Comparison of ENCODE assay signal across 28 cellular contexts in genomic region chr2:163594572-163594971, GRCh38.
"Had no signal": no experiment of that assay in that cellular context is flagged by ENCODE, and none has a peak within 500 bp of the region (broad histone marks: within the 10 kb centered on the region; RNA-seq: fewer than 3 reads in every experiment).

No MANE protein-coding gene starts in this region.

- H3K27me3 Mint-ChIP-seq: activated CD8-positive, alpha-beta T cell treated with anti-CD3 and anti-CD28 coated beads for 36 hours; activated T-helper 17 cell treated with anti-CD3 and anti-CD28 coated beads, Interleukin-2, amount 50 U/mL, for 72 hours; stimulated activated memory B cell treated with anti-CD40 and anti-IgM and Interleukin-4, amounts not matched to agents 10 μg/mL and 1 μg/mL and 100 μg/mL, for 72 hours; stimulated activated naive CD8-positive, alpha-beta T cell treated with anti-CD3 and anti-CD28 coated beads, Interleukin-15, amount 100 ng/mL, for 72 hours had no signal

- H3K27ac ChIP-seq: coronary artery, esophagus muscularis mucosa, foreskin keratinocyte, heart left ventricle, left lung, lower lobe of right lung, right atrium auricular region, thyroid gland, upper lobe of left lung, vagina had no signal

- H3K36me3 Mint-ChIP-seq: activated naive CD4-positive, alpha-beta T cell treated with anti-CD3 and anti-CD28 coated beads, Interleukin-2, amount 50 U/mL, for 72 hours; natural killer cell; stimulated activated memory B cell treated with anti-CD40 and anti-IgM and Interleukin-4, amounts not matched to agents 10 μg/mL and 1 μg/mL and 100 μg/mL, for 72 hours had no signal

- H3K4me1 ChIP-seq: heart left ventricle, left lung, lower lobe of right lung, right atrium auricular region, thyroid gland, upper lobe of left lung, vagina had no signal

- H3K27me3 ChIP-seq: esophagus muscularis mucosa, foreskin keratinocyte, heart left ventricle, left lung, right atrium auricular region, thyroid gland, upper lobe of left lung, vagina had no signal

- H3K4me1 Mint-ChIP-seq: activated T-helper 17 cell treated with anti-CD3 and anti-CD28 coated beads, Interleukin-2, amount 50 U/mL, for 72 hours; natural killer cell; stimulated activated memory B cell treated with anti-CD40 and anti-IgM and Interleukin-4, amounts not matched to agents 10 μg/mL and 1 μg/mL and 100 μg/mL, for 72 hours; stimulated activated naive CD8-positive, alpha-beta T cell treated with anti-CD3 and anti-CD28 coated beads, Interleukin-15, amount 100 ng/mL, for 72 hours had no signal

- DNase-seq: activated CD4-positive, alpha-beta T cell treated with anti-CD3 and anti-CD28 coated beads for 1 hour; activated CD4-positive, alpha-beta T cell treated with anti-CD3 and anti-CD28 coated beads, Interleukin-2, amount 50 U/mL, for 1 hour; activated CD8-positive, alpha-beta T cell treated with anti-CD3 and anti-CD28 coated beads for 36 hours; activated T-cell treated with anti-CD3 and anti-CD28 coated beads, Interleukin-2, amount 50 U/mL, for 4 hours; anterior cingulate cortex; foreskin keratinocyte; heart left ventricle; hypothalamus; left lung; lower lobe of right lung; mesendoderm; natural killer cell; stimulated activated CD4-positive, alpha-beta T cell treated with anti-CD3 and anti-CD28 coated beads, Interleukin-1b, Interleukin-23, amount 100 ng/mL, for 48 hours; stimulated activated CD4-positive, alpha-beta T cell treated with anti-CD3 and anti-CD28 coated beads, Interleukin-4, amount 100 ng/mL, for 4 hours; stimulated activated CD8-positive, alpha-beta memory T cell treated with anti-CD3 and anti-CD28 coated beads, Interleukin-4, amount 100 ng/mL, for 48 hours; stimulated activated naive CD8-positive, alpha-beta T cell treated with anti-CD3 and anti-CD28 coated beads, Interleukin-15, amount 100 ng/mL, for 72 hours; substantia nigra; T-helper 2 cell; thyroid gland; upper lobe of left lung had no signal

- H3K9me3 ChIP-seq: esophagus muscularis mucosa, heart left ventricle, left lung, lower lobe of right lung, right atrium auricular region, thyroid gland, upper lobe of left lung, vagina had no signal

- H3K27ac Mint-ChIP-seq: activated CD8-positive, alpha-beta T cell treated with anti-CD3 and anti-CD28 coated beads for 36 hours; activated naive CD4-positive, alpha-beta T cell treated with anti-CD3 and anti-CD28 coated beads, Interleukin-2, amount 50 U/mL, for 72 hours; activated T-helper 17 cell treated with anti-CD3 and anti-CD28 coated beads, Interleukin-2, amount 50 U/mL, for 72 hours; natural killer cell; stimulated activated memory B cell treated with anti-CD40 and anti-IgM and Interleukin-4, amounts not matched to agents 10 μg/mL and 1 μg/mL and 100 μg/mL, for 72 hours; stimulated activated naive CD8-positive, alpha-beta T cell treated with anti-CD3 and anti-CD28 coated beads, Interleukin-15, amount 100 ng/mL, for 72 hours had no signal

- H3K36me3 ChIP-seq: esophagus muscularis mucosa, heart left ventricle, left lung, lower lobe of right lung, right atrium auricular region, thyroid gland, upper lobe of left lung, vagina had no signal

- H3K4me2 ChIP-seq: smooth muscle cell had no signal

- H3K9me3 Mint-ChIP-seq: activated CD8-positive, alpha-beta T cell treated with anti-CD3 and anti-CD28 coated beads for 36 hours; activated T-cell treated with anti-CD3 and anti-CD28 coated beads, Interleukin-2, amount 50 U/mL, for 4 hours; stimulated activated memory B cell treated with anti-CD40 and anti-IgM and Interleukin-4, amounts not matched to agents 10 μg/mL and 1 μg/mL and 100 μg/mL, for 72 hours; stimulated activated naive CD8-positive, alpha-beta T cell treated with anti-CD3 and anti-CD28 coated beads, Interleukin-15, amount 100 ng/mL, for 72 hours had no signal

- H3K4me3 ChIP-seq: coronary artery, esophagus muscularis mucosa, heart left ventricle, left lung, lower lobe of right lung, right atrium auricular region, smooth muscle cell, thyroid gland, upper lobe of left lung, vagina had no signal

- H3K4me3 Mint-ChIP-seq: activated CD8-positive, alpha-beta T cell treated with anti-CD3 and anti-CD28 coated beads for 36 hours; activated T-cell treated with anti-CD3 and anti-CD28 coated beads, Interleukin-2, amount 50 U/mL, for 4 hours; activated T-helper 17 cell treated with anti-CD3 and anti-CD28 coated beads, Interleukin-2, amount 50 U/mL, for 72 hours; natural killer cell; stimulated activated memory B cell treated with anti-CD40 and anti-IgM and Interleukin-4, amounts not matched to agents 10 μg/mL and 1 μg/mL and 100 μg/mL, for 72 hours; stimulated activated naive CD8-positive, alpha-beta T cell treated with anti-CD3 and anti-CD28 coated beads, Interleukin-15, amount 100 ng/mL, for 72 hours had no signal
